ENCODE assay signal across 1 cellular context in the genomic region with DNA sequence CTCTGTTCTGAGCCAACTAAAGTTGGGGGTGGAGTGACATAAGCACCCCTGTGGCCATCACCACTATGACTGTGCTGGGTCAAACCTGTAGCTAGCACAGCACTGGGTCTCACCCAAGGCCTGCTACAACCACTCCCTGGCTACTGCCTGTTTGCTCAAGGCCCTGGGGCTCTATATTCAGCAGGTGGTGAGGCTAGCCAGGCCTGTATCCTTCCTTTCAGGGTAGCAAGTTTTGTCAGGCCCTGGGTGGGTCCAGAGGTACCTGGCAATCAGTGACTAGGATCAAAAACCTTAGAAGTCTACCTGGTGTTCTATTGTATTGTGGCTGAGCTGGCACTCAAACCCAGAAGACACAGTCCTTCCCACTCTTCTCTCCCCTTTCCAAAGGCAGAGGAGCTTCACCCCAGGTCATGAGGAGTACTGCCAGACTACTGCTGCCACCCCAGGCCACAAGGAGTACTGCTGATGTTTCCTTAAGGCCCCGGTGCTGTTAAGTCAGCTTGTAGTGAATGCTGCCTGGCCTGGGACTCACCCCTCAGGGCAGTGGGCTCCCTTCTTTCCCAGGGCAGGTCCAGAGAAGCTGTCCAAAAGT.
TF ChIP-seq lines count a peak whose summit lies in the region.

No MANE protein-coding gene starts in this region.

TF ChIP-seq in GM23338, 12 proteins besides CTCF, POLR2A, EP300 and RAD21 (continued from another document):
- TF ChIP-seq, protein P1, sequence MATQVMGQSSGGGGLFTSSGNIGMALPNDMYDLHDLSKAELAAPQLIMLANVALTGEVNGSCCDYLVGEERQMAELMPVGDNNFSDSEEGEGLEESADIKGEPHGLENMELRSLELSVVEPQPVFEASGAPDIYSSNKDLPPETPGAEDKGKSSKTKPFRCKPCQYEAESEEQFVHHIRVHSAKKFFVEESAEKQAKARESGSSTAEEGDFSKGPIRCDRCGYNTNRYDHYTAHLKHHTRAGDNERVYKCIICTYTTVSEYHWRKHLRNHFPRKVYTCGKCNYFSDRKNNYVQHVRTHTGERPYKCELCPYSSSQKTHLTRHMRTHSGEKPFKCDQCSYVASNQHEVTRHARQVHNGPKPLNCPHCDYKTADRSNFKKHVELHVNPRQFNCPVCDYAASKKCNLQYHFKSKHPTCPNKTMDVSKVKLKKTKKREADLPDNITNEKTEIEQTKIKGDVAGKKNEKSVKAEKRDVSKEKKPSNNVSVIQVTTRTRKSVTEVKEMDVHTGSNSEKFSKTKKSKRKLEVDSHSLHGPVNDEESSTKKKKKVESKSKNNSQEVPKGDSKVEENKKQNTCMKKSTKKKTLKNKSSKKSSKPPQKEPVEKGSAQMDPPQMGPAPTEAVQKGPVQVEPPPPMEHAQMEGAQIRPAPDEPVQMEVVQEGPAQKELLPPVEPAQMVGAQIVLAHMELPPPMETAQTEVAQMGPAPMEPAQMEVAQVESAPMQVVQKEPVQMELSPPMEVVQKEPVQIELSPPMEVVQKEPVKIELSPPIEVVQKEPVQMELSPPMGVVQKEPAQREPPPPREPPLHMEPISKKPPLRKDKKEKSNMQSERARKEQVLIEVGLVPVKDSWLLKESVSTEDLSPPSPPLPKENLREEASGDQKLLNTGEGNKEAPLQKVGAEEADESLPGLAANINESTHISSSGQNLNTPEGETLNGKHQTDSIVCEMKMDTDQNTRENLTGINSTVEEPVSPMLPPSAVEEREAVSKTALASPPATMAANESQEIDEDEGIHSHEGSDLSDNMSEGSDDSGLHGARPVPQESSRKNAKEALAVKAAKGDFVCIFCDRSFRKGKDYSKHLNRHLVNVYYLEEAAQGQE (IDR thresholded peaks at IDR 0.05; ENCODE audit: unreplicated experiment), result no peak
- no peak for TF ChIP-seq JUNB (IDR thresholded peaks at IDR 0.05; ENCODE audit: unreplicated experiment)
TF ChIP-seq in GM23338: peak in this region for 1.
